In the genomic region with DNA sequence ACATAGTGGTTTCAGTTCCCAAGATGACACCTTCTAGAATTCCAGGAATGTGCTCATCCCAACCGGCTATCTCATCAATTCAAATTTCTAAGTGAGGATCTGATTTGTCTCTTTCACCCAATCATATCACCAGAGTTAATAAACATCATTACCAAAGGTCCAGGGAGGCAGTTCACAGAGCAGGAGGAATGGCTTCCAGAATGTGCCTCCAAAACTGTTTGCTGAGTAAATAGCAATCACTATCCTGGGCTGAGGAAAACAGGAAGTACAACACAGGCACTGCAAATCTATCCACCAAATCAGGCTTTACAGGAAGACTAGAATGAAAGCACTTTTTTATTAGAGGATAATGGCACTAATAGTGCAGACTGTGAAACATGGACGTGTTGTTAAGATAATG, we compare ENCODE assay signal across 1 cellular context.
A peak's percentile ranks its signal among the peaks of the same experiment; 100 is the strongest.
TF ChIP-seq lines count a peak whose summit lies in the region.

No MANE protein-coding gene starts in this region.

TF ChIP-seq in HepG2, 621 proteins besides CTCF, POLR2A, EP300 and RAD21 (continued from another document and continues in another):
- TF ChIP-seq MIXL1 (CRISPR knock-in tag; IDR thresholded peaks at IDR 0.05): peak; percentile 80; the same call in 1 of the 2 replicates
- peak; percentile 84 for TF ChIP-seq MED1 (CRISPR knock-in tag; IDR thresholded peaks at IDR 0.05)
- TF ChIP-seq, protein P1, sequence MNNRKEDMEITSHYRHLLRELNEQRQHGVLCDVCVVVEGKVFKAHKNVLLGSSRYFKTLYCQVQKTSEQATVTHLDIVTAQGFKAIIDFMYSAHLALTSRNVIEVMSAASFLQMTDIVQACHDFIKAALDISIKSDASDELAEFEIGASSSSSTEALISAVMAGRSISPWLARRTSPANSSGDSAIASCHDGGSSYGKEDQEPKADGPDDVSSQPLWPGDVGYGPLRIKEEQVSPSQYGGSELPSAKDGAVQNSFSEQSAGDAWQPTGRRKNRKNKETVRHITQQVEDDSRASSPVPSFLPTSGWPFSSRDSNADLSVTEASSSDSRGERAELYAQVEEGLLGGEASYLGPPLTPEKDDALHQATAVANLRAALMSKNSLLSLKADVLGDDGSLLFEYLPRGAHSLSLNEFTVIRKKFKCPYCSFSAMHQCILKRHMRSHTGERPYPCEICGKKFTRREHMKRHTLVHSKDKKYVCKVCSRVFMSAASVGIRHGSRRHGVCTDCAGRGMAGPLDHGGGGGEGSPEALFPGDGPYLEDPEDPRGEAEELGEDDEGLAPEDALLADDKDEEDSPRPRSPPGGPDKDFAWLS (CRISPR knock-in tag; IDR thresholded peaks at IDR 0.05; ENCODE audit: borderline replicate concordance): no peak
- TF ChIP-seq ZNF143 (CRISPR knock-in tag; IDR thresholded peaks at IDR 0.05): no peak
- 0 out of 2 replicates have a peak, but pooled peaks have one; percentile 19 for TF ChIP-seq ZNF652 (CRISPR knock-in tag; IDR thresholded peaks at IDR 0.05; ENCODE audit: borderline replicate concordance, low read depth)
- TF ChIP-seq NFIC (IDR thresholded peaks at IDR 0.05; ENCODE audit: low read length): peak; percentile 12; the same call in 1 of the 2 replicates
- 0 out of 2 replicates have a peak, but pooled peaks have one; percentile 56 for TF ChIP-seq ELF4 (CRISPR knock-in tag; IDR thresholded peaks at IDR 0.05; ENCODE audit: borderline replicate concordance)
- TF ChIP-seq SOX6 (IDR thresholded peaks at IDR 0.05): no peak
- peak; percentile 56; the same call in 1 of the 2 replicates for TF ChIP-seq SOX6 (CRISPR knock-in tag; IDR thresholded peaks at IDR 0.05)
- TF ChIP-seq, protein P2, sequence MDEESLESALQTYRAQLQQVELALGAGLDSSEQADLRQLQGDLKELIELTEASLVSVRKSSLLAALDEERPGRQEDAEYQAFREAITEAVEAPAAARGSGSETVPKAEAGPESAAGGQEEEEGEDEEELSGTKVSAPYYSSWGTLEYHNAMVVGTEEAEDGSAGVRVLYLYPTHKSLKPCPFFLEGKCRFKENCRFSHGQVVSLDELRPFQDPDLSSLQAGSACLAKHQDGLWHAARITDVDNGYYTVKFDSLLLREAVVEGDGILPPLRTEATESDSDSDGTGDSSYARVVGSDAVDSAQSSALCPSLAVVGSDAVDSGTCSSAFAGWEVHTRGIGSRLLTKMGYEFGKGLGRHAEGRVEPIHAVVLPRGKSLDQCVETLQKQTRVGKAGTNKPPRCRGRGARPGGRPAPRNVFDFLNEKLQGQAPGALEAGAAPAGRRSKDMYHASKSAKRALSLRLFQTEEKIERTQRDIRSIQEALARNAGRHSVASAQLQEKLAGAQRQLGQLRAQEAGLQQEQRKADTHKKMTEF (CRISPR knock-in tag; IDR thresholded peaks at IDR 0.05): peak; percentile 54; the same call in 1 of the 2 replicates
- TF ChIP-seq, protein P3, sequence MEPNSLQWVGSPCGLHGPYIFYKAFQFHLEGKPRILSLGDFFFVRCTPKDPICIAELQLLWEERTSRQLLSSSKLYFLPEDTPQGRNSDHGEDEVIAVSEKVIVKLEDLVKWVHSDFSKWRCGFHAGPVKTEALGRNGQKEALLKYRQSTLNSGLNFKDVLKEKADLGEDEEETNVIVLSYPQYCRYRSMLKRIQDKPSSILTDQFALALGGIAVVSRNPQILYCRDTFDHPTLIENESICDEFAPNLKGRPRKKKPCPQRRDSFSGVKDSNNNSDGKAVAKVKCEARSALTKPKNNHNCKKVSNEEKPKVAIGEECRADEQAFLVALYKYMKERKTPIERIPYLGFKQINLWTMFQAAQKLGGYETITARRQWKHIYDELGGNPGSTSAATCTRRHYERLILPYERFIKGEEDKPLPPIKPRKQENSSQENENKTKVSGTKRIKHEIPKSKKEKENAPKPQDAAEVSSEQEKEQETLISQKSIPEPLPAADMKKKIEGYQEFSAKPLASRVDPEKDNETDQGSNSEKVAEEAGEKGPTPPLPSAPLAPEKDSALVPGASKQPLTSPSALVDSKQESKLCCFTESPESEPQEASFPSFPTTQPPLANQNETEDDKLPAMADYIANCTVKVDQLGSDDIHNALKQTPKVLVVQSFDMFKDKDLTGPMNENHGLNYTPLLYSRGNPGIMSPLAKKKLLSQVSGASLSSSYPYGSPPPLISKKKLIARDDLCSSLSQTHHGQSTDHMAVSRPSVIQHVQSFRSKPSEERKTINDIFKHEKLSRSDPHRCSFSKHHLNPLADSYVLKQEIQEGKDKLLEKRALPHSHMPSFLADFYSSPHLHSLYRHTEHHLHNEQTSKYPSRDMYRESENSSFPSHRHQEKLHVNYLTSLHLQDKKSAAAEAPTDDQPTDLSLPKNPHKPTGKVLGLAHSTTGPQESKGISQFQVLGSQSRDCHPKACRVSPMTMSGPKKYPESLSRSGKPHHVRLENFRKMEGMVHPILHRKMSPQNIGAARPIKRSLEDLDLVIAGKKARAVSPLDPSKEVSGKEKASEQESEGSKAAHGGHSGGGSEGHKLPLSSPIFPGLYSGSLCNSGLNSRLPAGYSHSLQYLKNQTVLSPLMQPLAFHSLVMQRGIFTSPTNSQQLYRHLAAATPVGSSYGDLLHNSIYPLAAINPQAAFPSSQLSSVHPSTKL (CRISPR knock-in tag; IDR thresholded peaks at IDR 0.05): peak; percentile 84
- TF ChIP-seq, protein P4, sequence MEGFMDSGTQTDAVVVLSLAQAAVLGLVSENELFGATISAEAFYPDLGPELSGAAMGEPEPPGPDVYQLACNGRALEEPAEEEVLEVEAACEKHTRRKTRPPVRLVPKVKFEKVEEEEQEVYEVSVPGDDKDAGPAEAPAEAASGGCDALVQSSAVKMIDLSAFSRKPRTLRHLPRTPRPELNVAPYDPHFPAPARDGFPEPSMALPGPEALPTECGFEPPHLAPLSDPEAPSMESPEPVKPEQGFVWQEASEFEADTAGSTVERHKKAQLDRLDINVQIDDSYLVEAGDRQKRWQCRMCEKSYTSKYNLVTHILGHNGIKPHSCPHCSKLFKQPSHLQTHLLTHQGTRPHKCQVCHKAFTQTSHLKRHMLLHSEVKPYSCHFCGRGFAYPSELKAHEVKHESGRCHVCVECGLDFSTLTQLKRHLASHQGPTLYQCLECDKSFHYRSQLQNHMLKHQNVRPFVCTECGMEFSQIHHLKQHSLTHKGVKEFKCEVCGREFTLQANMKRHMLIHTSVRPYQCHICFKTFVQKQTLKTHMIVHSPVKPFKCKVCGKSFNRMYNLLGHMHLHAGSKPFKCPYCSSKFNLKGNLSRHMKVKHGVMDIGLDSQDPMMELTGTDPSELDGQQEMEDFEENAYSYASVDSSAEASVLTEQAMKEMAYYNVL (CRISPR knock-in tag; IDR thresholded peaks at IDR 0.05; ENCODE audit: borderline replicate concordance): peak; percentile 38; the same call in 1 of the 2 replicates
- no peak for TF ChIP-seq ZNF7 (CRISPR knock-in tag; IDR thresholded peaks at IDR 0.05)
- 0 out of 2 replicates have a peak, but pooled peaks have one; percentile 37 for TF ChIP-seq ZFP1 (CRISPR knock-in tag; IDR thresholded peaks at IDR 0.05)
- TF ChIP-seq NBN (conservative IDR thresholded peaks at IDR 0.05): no peak
- TF ChIP-seq HDAC2 (CRISPR knock-in tag; IDR thresholded peaks at IDR 0.05): peak; percentile 69; the same call in 1 of the 2 replicates
- TF ChIP-seq SP1 (IDR thresholded peaks at IDR 0.05): no peak
- no peak for TF ChIP-seq SP1 (CRISPR knock-in tag; IDR thresholded peaks at IDR 0.05)
- peak; percentile 44; the same call in 1 of the 2 replicates for TF ChIP-seq CCDC6 (CRISPR knock-in tag; IDR thresholded peaks at IDR 0.05)
- peak; percentile 76 for TF ChIP-seq TEAD3 (CRISPR knock-in tag; optimal IDR thresholded peaks at IDR 0.05; ENCODE audit: borderline replicate concordance)
- TF ChIP-seq PHF21A (CRISPR knock-in tag; IDR thresholded peaks at IDR 0.05): 0 out of 2 replicates have a peak, but pooled peaks have one; percentile 23
- peak; percentile 73; the same call in 1 of the 2 replicates for TF ChIP-seq IRF2 (CRISPR knock-in tag; IDR thresholded peaks at IDR 0.05)
- TF ChIP-seq ELF3 (CRISPR knock-in tag; IDR thresholded peaks at IDR 0.05): peak; percentile 94
- TF ChIP-seq PLRG1 (conservative IDR thresholded peaks at IDR 0.05): no peak
- TF ChIP-seq, protein P5, sequence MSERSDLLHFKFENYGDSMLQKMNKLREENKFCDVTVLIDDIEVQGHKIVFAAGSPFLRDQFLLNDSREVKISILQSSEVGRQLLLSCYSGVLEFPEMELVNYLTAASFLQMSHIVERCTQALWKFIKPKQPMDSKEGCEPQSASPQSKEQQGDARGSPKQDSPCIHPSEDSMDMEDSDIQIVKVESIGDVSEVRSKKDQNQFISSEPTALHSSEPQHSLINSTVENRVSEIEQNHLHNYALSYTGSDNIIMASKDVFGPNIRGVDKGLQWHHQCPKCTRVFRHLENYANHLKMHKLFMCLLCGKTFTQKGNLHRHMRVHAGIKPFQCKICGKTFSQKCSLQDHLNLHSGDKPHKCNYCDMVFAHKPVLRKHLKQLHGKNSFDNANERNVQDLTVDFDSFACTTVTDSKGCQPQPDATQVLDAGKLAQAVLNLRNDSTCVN (CRISPR knock-in tag; IDR thresholded peaks at IDR 0.05; ENCODE audit: borderline replicate concordance): peak; percentile 79; the same call in 1 of the 2 replicates
- peak; percentile 40; the same call in 1 of the 2 replicates for TF ChIP-seq ZNF772 (CRISPR knock-in tag; IDR thresholded peaks at IDR 0.05)
- TF ChIP-seq NR1H2 (CRISPR knock-in tag; IDR thresholded peaks at IDR 0.05; ENCODE audit: borderline replicate concordance, low read depth): no peak
- no peak for TF ChIP-seq ZNF253 (CRISPR knock-in tag; IDR thresholded peaks at IDR 0.05; ENCODE audit: borderline replicate concordance)
- TF ChIP-seq NFE2L1 (CRISPR knock-in tag; IDR thresholded peaks at IDR 0.05; ENCODE audit: borderline replicate concordance): no peak
- peak; percentile 53; the same call in 1 of the 2 replicates for TF ChIP-seq TBX2 (CRISPR knock-in tag; IDR thresholded peaks at IDR 0.05; ENCODE audit: borderline replicate concordance)
- TF ChIP-seq ZNF878 (CRISPR knock-in tag; IDR thresholded peaks at IDR 0.05): peak; percentile 45; the same call in 1 of the 2 replicates
- peak; percentile 7 for TF ChIP-seq YY1 (IDR thresholded peaks at IDR 0.05; ENCODE audit: insufficient read depth, insufficient replicate concordance, low read depth, low read length)
- TF ChIP-seq, protein P6, sequence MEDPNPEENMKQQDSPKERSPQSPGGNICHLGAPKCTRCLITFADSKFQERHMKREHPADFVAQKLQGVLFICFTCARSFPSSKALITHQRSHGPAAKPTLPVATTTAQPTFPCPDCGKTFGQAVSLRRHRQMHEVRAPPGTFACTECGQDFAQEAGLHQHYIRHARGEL (CRISPR knock-in tag; IDR thresholded peaks at IDR 0.05): no peak
- TF ChIP-seq FOSL2 (CRISPR knock-in tag; IDR thresholded peaks at IDR 0.05): 0 out of 2 replicates have a peak, but pooled peaks have one; percentile 9
- no peak for TF ChIP-seq ZNF670 (CRISPR knock-in tag; IDR thresholded peaks at IDR 0.05; ENCODE audit: borderline replicate concordance)
- TF ChIP-seq RARA (CRISPR knock-in tag; IDR thresholded peaks at IDR 0.05): peak; percentile 54
- TF ChIP-seq, protein P7, sequence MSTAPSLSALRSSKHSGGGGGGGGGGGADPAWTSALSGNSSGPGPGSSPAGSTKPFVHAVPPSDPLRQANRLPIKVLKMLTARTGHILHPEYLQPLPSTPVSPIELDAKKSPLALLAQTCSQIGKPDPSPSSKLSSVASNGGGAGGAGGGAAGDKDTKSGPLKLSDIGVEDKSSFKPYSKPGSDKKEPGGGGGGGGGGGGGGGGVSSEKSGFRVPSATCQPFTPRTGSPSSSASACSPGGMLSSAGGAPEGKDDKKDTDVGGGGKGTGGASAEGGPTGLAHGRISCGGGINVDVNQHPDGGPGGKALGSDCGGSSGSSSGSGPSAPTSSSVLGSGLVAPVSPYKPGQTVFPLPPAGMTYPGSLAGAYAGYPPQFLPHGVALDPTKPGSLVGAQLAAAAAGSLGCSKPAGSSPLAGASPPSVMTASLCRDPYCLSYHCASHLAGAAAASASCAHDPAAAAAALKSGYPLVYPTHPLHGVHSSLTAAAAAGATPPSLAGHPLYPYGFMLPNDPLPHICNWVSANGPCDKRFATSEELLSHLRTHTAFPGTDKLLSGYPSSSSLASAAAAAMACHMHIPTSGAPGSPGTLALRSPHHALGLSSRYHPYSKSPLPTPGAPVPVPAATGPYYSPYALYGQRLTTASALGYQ (CRISPR knock-in tag; IDR thresholded peaks at IDR 0.05): no peak
- TF ChIP-seq, protein P8, sequence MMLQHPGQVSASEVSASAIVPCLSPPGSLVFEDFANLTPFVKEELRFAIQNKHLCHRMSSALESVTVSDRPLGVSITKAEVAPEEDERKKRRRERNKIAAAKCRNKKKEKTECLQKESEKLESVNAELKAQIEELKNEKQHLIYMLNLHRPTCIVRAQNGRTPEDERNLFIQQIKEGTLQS (CRISPR knock-in tag; IDR thresholded peaks at IDR 0.05): no peak
- TF ChIP-seq, protein P9, sequence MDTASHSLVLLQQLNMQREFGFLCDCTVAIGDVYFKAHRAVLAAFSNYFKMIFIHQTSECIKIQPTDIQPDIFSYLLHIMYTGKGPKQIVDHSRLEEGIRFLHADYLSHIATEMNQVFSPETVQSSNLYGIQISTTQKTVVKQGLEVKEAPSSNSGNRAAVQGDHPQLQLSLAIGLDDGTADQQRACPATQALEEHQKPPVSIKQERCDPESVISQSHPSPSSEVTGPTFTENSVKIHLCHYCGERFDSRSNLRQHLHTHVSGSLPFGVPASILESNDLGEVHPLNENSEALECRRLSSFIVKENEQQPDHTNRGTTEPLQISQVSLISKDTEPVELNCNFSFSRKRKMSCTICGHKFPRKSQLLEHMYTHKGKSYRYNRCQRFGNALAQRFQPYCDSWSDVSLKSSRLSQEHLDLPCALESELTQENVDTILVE (CRISPR knock-in tag; IDR thresholded peaks at IDR 0.05): peak; percentile 25; the same call in 1 of the 2 replicates
- TF ChIP-seq TCF7 (IDR thresholded peaks at IDR 0.05; ENCODE audit: low read depth): 0 out of 2 replicates have a peak, but pooled peaks have one; percentile 36
- peak; percentile 49 for TF ChIP-seq SAP130 (CRISPR knock-in tag; IDR thresholded peaks at IDR 0.05; ENCODE audit: low read depth)
